ENCODE assay signal across 30 cellular contexts in the genomic region with DNA sequence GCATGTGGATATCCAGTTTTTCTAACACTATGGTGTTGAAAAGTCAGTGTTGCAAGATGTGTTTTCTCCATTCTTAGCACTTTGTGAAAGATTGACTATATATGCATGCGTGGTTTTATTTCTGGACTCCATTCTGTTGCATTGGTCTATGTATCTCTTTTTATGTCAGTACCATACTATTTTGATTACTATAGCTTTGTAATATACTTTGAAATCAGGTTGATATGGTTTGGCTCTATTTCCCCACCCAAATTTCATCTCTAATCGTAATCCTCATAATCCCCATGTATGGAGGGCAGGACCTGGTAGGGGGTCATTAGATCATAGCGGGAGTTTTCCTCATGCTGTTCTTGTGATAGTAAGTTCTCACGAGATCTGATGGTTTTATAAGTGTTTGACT.
"Had no signal": no experiment of that assay in that cellular context is flagged by ENCODE, and none has a peak within 500 bp of the region (broad histone marks: within the 10 kb centered on the region; RNA-seq: fewer than 3 reads in every experiment).

No MANE protein-coding gene starts in this region.

- H3K27me3 ChIP-seq: brain microvascular endothelial cell, Peyer's patch, SJSA1 had no signal

- H3K36me3 ChIP-seq: brain microvascular endothelial cell, Peyer's patch had no signal

- H3K4me3 ChIP-seq: Peyer's patch, SJSA1 had no signal

- ATAC-seq: activated CD8-positive, alpha-beta T cell treated with anti-CD3 and anti-CD28 coated beads for 36 hours; activated naive CD4-positive, alpha-beta T cell treated with anti-CD3 and anti-CD28 coated beads, Interleukin-2, amount 50 U/mL, for 72 hours; activated T-cell treated with anti-CD3 and anti-CD28 coated beads, Interleukin-2, amount 50 U/mL, for 72 hours; activated T-helper 17 cell treated with anti-CD3 and anti-CD28 coated beads, Interleukin-2, amount 50 U/mL, for 72 hours; PC-3 had no signal

- FAIRE-seq: TTC549 had no signal

- H3K4me2 ChIP-seq: SK-N-SH had no signal

- DNase-seq: activated CD4-positive, alpha-beta T cell treated with anti-CD3 and anti-CD28 coated beads, Interleukin-2, amount 10 ng/mL, durations not matched to agents 24 days and 14 days; activated CD4-positive, alpha-beta T cell treated with anti-CD3 and anti-CD28 coated beads, Interleukin-2, amount 50 U/mL, for 4 hours; activated CD8-positive, alpha-beta T cell treated with anti-CD3 and anti-CD28 coated beads for 36 hours; activated gamma-delta T cell; activated naive CD4-positive, alpha-beta T cell treated with anti-CD3 and anti-CD28 coated beads for 36 hours; activated T-cell treated with anti-CD3 and anti-CD28 coated beads, Interleukin-2, amount 50 U/mL, for 1 hour; activated T-cell treated with anti-CD3 and anti-CD28 coated beads, Interleukin-2, amount 50 U/mL, for 72 hours; amniotic stem cell; aorta; brain microvascular endothelial cell; central memory CD4-positive, alpha-beta T cell; NCI-H1092 treated with DMSO at 0.1 percent for 48 hours; NCI-H1417; NCI-H146; NCI-H187; NCI-H2029 treated with DMSO at 0.1 percent for 48 hours; NCI-H2171 treated with DMSO at 0.1 percent for 48 hours; NCI-H2227 treated with DMSO at 0.1 percent for 48 hours; NCI-H446 treated with DMSO at 0.1 percent for 48 hours; NCI-H524; NK-92 treated with Interleukin-12 subunit alpha and Interleukin-12 subunit beta, amount 100 ng/mL, for 24 hours; PC-3; Peyer's patch; RPMI8226; SHP77 treated with DMSO at 0.1 percent for 48 hours; SK-N-SH had no signal

- H3K27ac ChIP-seq: brain microvascular endothelial cell, Peyer's patch, SJSA1 had no signal

- H3K9me2 ChIP-seq: SK-N-SH had no signal

- H3K9ac ChIP-seq: SK-N-SH had no signal
